8 cellular contexts compared by ENCODE assay signal in genomic region chr18:67199993-67200617, GRCh38.
DNase-seq lines count a peak whose midpoint lies in the region; ATAC-seq and TF ChIP-seq lines count a peak whose summit lies in the region.

No MANE protein-coding gene starts in this region.

- ATAC-seq in activated T-cell treated with anti-CD3 and anti-CD28 coated beads, Interleukin-2, amount 50 U/mL, for 72 hours (replicated peaks in 1 of 2) = peak; percentile 56 to 70
- ATAC-seq in PC-3 = peak; percentile 84

- H3K4me2 ChIP-seq in KMS-11 (no peak overlapping the region), PC-3 (ENCODE audit: low read length) (no peak overlapping the region)

- no peaks in the 10 kb centered on the region for H3K4me1 Mint-ChIP-seq in activated T-cell treated with anti-CD3 and anti-CD28 coated beads, Interleukin-2, amount 50 U/mL, for 72 hours (ENCODE audit: low read depth)
- no peaks in the 10 kb centered on the region for H3K4me1 Mint-ChIP-seq in activated T-cell treated with anti-CD3 and anti-CD28 coated beads, Interleukin-2, amount 50 U/mL, for 24 hours (ENCODE audit: low read depth)
- H3K4me1 Mint-ChIP-seq in nephron progenitor cell = peaks cover 1% of the 10 kb centered on the region

- BruUV-seq in PC-3 (replicated peaks; lab: Mats Ljungman, UMichigan) = no TSS peak

- POLR2A ChIA-PET in PC-3 (lab: Charles Lee; ENCODE audit: unreplicated experiment) = no interaction called here

- no peak overlapping the region for H3K27ac ChIP-seq in KMS-11
- no peak overlapping the region for H3K27ac ChIP-seq in PC-3 (ENCODE audit: low read length)

- H3K4me3 Mint-ChIP-seq in activated T-cell treated with anti-CD3 and anti-CD28 coated beads, Interleukin-2, amount 50 U/mL, for 72 hours = no peak overlapping the region
- no peak overlapping the region for H3K4me3 Mint-ChIP-seq in activated T-cell treated with anti-CD3 and anti-CD28 coated beads, Interleukin-2, amount 50 U/mL, for 24 hours
- H3K4me3 Mint-ChIP-seq in nephron progenitor cell = no peak overlapping the region

- peak; percentile 77 for TF ChIP-seq CTCF in KMS-11 (conservative IDR thresholded peaks at IDR 0.05; ENCODE audit: low read depth, low read length)
- peak; percentile 74 for TF ChIP-seq CTCF in PC-3 (conservative IDR thresholded peaks at IDR 0.05; ENCODE audit: low read depth, low read length)
- peak; percentile 44 for TF ChIP-seq CTCF in epithelial cell of esophagus (IDR thresholded peaks at IDR 0.05; ENCODE audit: insufficient read depth, low read depth, low read length, missing control alignments)
- TF ChIP-seq CTCF in nephron progenitor cell (IDR thresholded peaks at IDR 0.05) = peak; percentile 73

- no peak overlapping the region for H3K4me3 ChIP-seq in KMS-11 (IDR thresholded peaks at IDR 0.05; ENCODE audit: insufficient read depth, low read depth, low read length)
- no peak overlapping the region for H3K4me3 ChIP-seq in PC-3 (ENCODE audit: low read length)
- H3K4me3 ChIP-seq in epithelial cell of esophagus (ENCODE audit: low read length) = no peak overlapping the region

- H2AFZ ChIP-seq in KMS-11 (ENCODE audit: low read depth) = peak overlapping the region; percentile 7; the same call in 1 of the 2 replicates
- no peak overlapping the region for H2AFZ ChIP-seq in PC-3 (ENCODE audit: low read length)

- no peak overlapping the region for H3K9ac ChIP-seq in KMS-11
- no peak overlapping the region for H3K9ac ChIP-seq in PC-3 (ENCODE audit: low read length)

- H3K27ac Mint-ChIP-seq in activated T-cell treated with anti-CD3 and anti-CD28 coated beads, Interleukin-2, amount 50 U/mL, for 72 hours = no peak overlapping the region
- no peak overlapping the region for H3K27ac Mint-ChIP-seq in activated T-cell treated with anti-CD3 and anti-CD28 coated beads, Interleukin-2, amount 50 U/mL, for 24 hours
- no peak overlapping the region for H3K27ac Mint-ChIP-seq in nephron progenitor cell

- no peaks in the 10 kb centered on the region for H3F3A ChIP-seq in PC-3 (ENCODE audit: low read length, unreplicated experiment)

- no peaks in the 10 kb centered on the region for H3K9me3 ChIP-seq in PC-3 (ENCODE audit: low read length)

- H3K79me2 ChIP-seq in KMS-11 (ENCODE audit: insufficient read depth, low read depth) = no peaks in the 10 kb centered on the region
- H3K79me2 ChIP-seq in PC-3 (ENCODE audit: low read length) = no peaks in the 10 kb centered on the region

- H3K36me3 ChIP-seq in KMS-11 (ENCODE audit: insufficient read depth) (no peaks in the 10 kb centered on the region), PC-3 (ENCODE audit: low read depth, low read length) (no peaks in the 10 kb centered on the region)

- CTCF ChIA-PET in PC-3 (lab: Charles Lee) = interaction anchor here (0.6 to 1.2 kb wide), 2 partner anchors 95 kb away, joined by 3 to 5 read pairs; no protein-coding TSS in a partner anchor

- DNase-seq in activated T-cell treated with anti-CD3 and anti-CD28 coated beads, Interleukin-2, amount 50 U/mL, for 72 hours = no peak
- DNase-seq in activated T-cell treated with anti-CD3 and anti-CD28 coated beads, Interleukin-2, amount 50 U/mL, for 24 hours = no peak
- peak; percentile 65 for DNase-seq in H4 (ENCODE audit: low spot score)
- peak; percentile 80 for DNase-seq in PC-3
- peak; percentile 71 for DNase-seq in epithelial cell of esophagus (ENCODE audit: low read depth)
- no peak for DNase-seq in nephron progenitor cell
- DNase-seq in mucosa of gallbladder (ENCODE audit: low spot score) = no peak

- intact Hi-C loops in PC-3 (cut with micrococcal nuclease) = loop anchor here (1.0 to 10.0 kb wide), 4 partner anchors 96 to 635 kb away; no protein-coding TSS in a partner anchor

- H3K27me3 Mint-ChIP-seq in activated T-cell treated with anti-CD3 and anti-CD28 coated beads, Interleukin-2, amount 50 U/mL, for 72 hours (ENCODE audit: low read depth) = no peaks in the 10 kb centered on the region
- H3K27me3 Mint-ChIP-seq in activated T-cell treated with anti-CD3 and anti-CD28 coated beads, Interleukin-2, amount 50 U/mL, for 24 hours = peaks cover 15% of the 10 kb centered on the region
- no peaks in the 10 kb centered on the region for H3K27me3 Mint-ChIP-seq in nephron progenitor cell (ENCODE audit: low read depth, poor library complexity)

- no peaks in the 10 kb centered on the region for H3K36me3 Mint-ChIP-seq in activated T-cell treated with anti-CD3 and anti-CD28 coated beads, Interleukin-2, amount 50 U/mL, for 72 hours (ENCODE audit: insufficient read depth in 2 of 2)
- no peaks in the 10 kb centered on the region for H3K36me3 Mint-ChIP-seq in activated T-cell treated with anti-CD3 and anti-CD28 coated beads, Interleukin-2, amount 50 U/mL, for 24 hours (ENCODE audit: low read depth)
- H3K36me3 Mint-ChIP-seq in nephron progenitor cell (ENCODE audit: low read depth) = no peaks in the 10 kb centered on the region

- H3K27me3 ChIP-seq in KMS-11 (ENCODE audit: insufficient read depth, low read depth) (no peaks in the 10 kb centered on the region), PC-3 (ENCODE audit: low read length) (no peaks in the 10 kb centered on the region)

- H3K9me2 ChIP-seq in PC-3 (replicated peaks; ENCODE audit: low read length) = no peaks in the 10 kb centered on the region

- no peaks in the 10 kb centered on the region for H3K9me3 Mint-ChIP-seq in activated T-cell treated with anti-CD3 and anti-CD28 coated beads, Interleukin-2, amount 50 U/mL, for 72 hours
- no peaks in the 10 kb centered on the region for H3K9me3 Mint-ChIP-seq in activated T-cell treated with anti-CD3 and anti-CD28 coated beads, Interleukin-2, amount 50 U/mL, for 24 hours
- no peaks in the 10 kb centered on the region for H3K9me3 Mint-ChIP-seq in nephron progenitor cell

- H3K4me1 ChIP-seq in KMS-11 (ENCODE audit: low read depth, poor library complexity, severe bottlenecking) (peaks cover 6% of the 10 kb centered on the region), PC-3 (ENCODE audit: insufficient read depth, low read length) (no peaks in the 10 kb centered on the region)

- H4K20me1 ChIP-seq in KMS-11 (ENCODE audit: insufficient read depth) (no peaks in the 10 kb centered on the region), PC-3 (ENCODE audit: low read length) (no peaks in the 10 kb centered on the region)

Comparison
In these comparisons a context has a peak if more than half of its experiments do, and no peak if none do; other contexts are left out.
1. DNase-seq: peak in H4 (single experiment), PC-3 (single experiment) and epithelial cell of esophagus (single experiment); none in activated T-cell treated with anti-CD3 and anti-CD28 coated beads, Interleukin-2, amount 50 U/mL, for 72 hours (0 of 2), activated T-cell treated with anti-CD3 and anti-CD28 coated beads, Interleukin-2, amount 50 U/mL, for 24 hours (single experiment), nephron progenitor cell (single experiment) and mucosa of gallbladder (single experiment).
2. Peak in every context shown above with its lines, with median percentiles within 50 percentile points of each other: CTCF ChIP-seq.